Comparison of ENCODE assay signal across 8 cellular contexts in the genomic region with DNA sequence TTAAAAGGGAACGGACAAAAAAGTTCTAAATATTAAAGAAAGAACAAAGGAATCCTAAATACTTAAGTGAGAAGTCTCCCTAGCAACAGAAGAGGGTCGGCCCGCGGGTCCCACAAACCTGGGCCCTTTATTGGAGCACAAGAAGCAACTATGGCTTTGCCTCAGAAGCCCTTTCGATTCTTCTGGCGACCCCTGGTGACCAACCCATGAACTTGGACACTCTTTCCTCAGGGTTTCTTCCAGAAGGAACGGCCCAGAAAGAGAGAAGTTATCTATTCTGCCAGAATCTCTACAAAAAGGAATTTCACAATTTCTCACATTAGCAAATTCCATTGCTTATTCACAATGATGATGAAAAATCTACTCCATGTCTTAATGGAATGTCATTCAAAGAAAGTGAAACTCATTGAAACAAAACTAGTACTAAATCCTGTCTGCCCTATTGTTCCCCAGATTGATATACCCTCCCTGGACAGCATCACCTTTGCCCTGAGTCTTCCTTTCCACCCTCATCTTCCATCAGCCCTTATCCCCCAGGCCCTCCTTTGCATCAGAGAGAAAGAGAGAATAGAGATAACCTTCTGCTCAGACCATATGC. TPM values are rescaled to one million over a fixed set of nuclear protein-coding genes. Genes with fewer than 3 reads are reported as not detected.
A peak's percentile ranks its signal among the peaks of the same experiment; 100 is the strongest.
DNase-seq lines count a peak whose midpoint lies in the region; ATAC-seq lines count a peak whose summit lies in the region.

No MANE protein-coding gene starts in this region.

- peak; percentile 46 for ATAC-seq in GM18907 (IDR thresholded peaks at IDR 0.05; ENCODE audit: unreplicated experiment)

- peaks cover under 1% of the 10 kb centered on the region for H3K79me2 ChIP-seq in trophoblast cell (ENCODE audit: control insufficient read depth, insufficient read depth, low read length, poor library complexity)

- intact Hi-C loops in head of caudate nucleus (cut with DNase I): loop anchor here (10.0 kb wide), 1 partner anchor 302 kb away; no protein-coding TSS in a partner anchor

- WGBS in trophoblast cell (ENCODE audit: extremely low coverage, insufficient coverage, insufficient read length): no CpG with 5 or more reads among the region's 7 CpGs

- H3K79me1 ChIP-seq in trophoblast cell (ENCODE audit: low read length): peaks cover 3% of the 10 kb centered on the region

- no peak overlapping the region for H3K4me3 ChIP-seq in trophoblast cell (ENCODE audit: low read depth, low read length)

- no peak overlapping the region for H2BK12ac ChIP-seq in trophoblast cell (ENCODE audit: low read length)

- H2BK120ac ChIP-seq in trophoblast cell (ENCODE audit: insufficient read depth, low read length, poor library complexity): no peak overlapping the region

- no peak overlapping the region for H2AFZ ChIP-seq in trophoblast cell (ENCODE audit: insufficient read depth, low read length, poor library complexity)

- H4K12ac ChIP-seq in trophoblast cell (ENCODE audit: low read depth, low read length): no peak overlapping the region

- no peak overlapping the region for H3K14ac ChIP-seq in trophoblast cell (ENCODE audit: low read length)

- no peak overlapping the region for H4K8ac ChIP-seq in trophoblast cell (ENCODE audit: low read depth, low read length)

- no peak overlapping the region for H3K27ac ChIP-seq in trophoblast cell (ENCODE audit: low read depth, low read length)

- no peaks in the 10 kb centered on the region for H3K27me3 ChIP-seq in trophoblast cell (ENCODE audit: insufficient read depth, low read length)

- no peak overlapping the region for H3K9ac ChIP-seq in trophoblast cell (ENCODE audit: low read length)

- peaks cover 0 to 2% of the 10 kb centered on the region in 2 experiments for H3K36me3 ChIP-seq in trophoblast cell (ENCODE audit: control insufficient read depth in 1 of 2, insufficient read depth in 2 of 2, low read length in 2 of 2)

- H3K4me2 ChIP-seq in trophoblast cell (ENCODE audit: low read length): no peak overlapping the region

- H2AK5ac ChIP-seq in trophoblast cell (ENCODE audit: low read length): no peak overlapping the region

- no peak overlapping the region for H3K18ac ChIP-seq in trophoblast cell (ENCODE audit: low read length)

- no peak overlapping the region for H3K4ac ChIP-seq in trophoblast cell (ENCODE audit: low read depth, low read length)

- DNase-seq in Ammon's horn (ENCODE audit: low spot score): peak; percentile 68
- peak; percentile 72 for DNase-seq in NCI-H460 (ENCODE audit: extremely low read depth, low read depth)
- DNase-seq in activated T-cell treated with anti-CD3 and anti-CD28 coated beads, Interleukin-2, amount 50 U/mL, for 1 hour: peak; percentile 36
- DNase-seq in head of caudate nucleus: peak in 41 of 42 donors; percentile 33 to 87 (median 65)
- peak; percentile 62 to 85 for DNase-seq in trophoblast cell
- DNase-seq in GF-D8 (lab: John Stamatoyannopoulos, UW): no peak
- DNase-seq in NCI-H128 (lab: John Stamatoyannopoulos, UW; ENCODE audit: unreplicated experiment): no peak

- H2BK5ac ChIP-seq in trophoblast cell (ENCODE audit: low read depth, low read length, poor library complexity): no peak overlapping the region

- H3K4me1 ChIP-seq in trophoblast cell (ENCODE audit: control insufficient read depth in 1 of 2, insufficient read depth in 2 of 2, low read length in 2 of 2): peaks cover 8 to 11% of the 10 kb centered on the region in 2 experiments

- peaks cover 2% of the 10 kb centered on the region for H3K9me3 ChIP-seq in trophoblast cell (ENCODE audit: insufficient read depth, low read depth, low read length)

- no peak overlapping the region for H4K91ac ChIP-seq in trophoblast cell (ENCODE audit: low read depth, low read length)

- no peak overlapping the region for H3K23ac ChIP-seq in trophoblast cell (ENCODE audit: low read length)

RNA-seq across cellular contexts. Expression of a gene that starts 43.7 kb away (rescaled TPM):
- total RNA-seq in NCI-H460 (2014; rRNA removed; shearing (Covaris generic)): 30.0 and 33.0 TPM in 2 replicates
- polyA plus RNA-seq in NCI-H460 (2014; cell fraction: nucleus; rRNA removed): 30.2 and 33.0 TPM in 2 replicates
- polyA plus RNA-seq in trophoblast cell (2013): 184 and 205 TPM in 2 replicates

Comparison
In these comparisons a context has a peak if more than half of its experiments do, and no peak if none do; other contexts are left out.
1. DNase-seq: peak in Ammon's horn (single experiment), NCI-H460 (single experiment), activated T-cell treated with anti-CD3 and anti-CD28 coated beads, Interleukin-2, amount 50 U/mL, for 1 hour (single experiment), head of caudate nucleus (41 of 42) and trophoblast cell (2 of 2); none in GF-D8 (single experiment) and NCI-H128 (single experiment).